ENCODE assay signal across 8 cellular contexts in the genomic region with DNA sequence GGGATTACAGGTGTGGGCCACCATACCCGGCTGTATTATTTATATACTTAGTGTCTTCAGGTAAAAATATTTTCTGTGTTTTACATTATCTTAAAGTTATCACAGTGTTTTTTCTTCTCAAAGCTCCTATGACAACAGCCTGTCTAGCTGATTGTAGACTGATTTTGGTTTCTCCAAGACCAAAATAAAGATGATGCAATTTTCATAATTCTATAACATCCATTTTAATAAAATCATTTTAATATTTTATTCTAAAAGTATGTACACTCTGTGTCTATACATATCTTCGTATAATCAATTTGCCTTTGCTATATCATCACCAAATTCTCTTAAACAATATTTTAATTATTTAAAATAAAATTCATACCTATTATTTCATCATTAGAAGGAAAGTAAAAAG.
"Had no signal": no experiment of that assay in that cellular context is flagged by ENCODE, and none has a peak within 500 bp of the region (broad histone marks: within the 10 kb centered on the region; RNA-seq: fewer than 3 reads in every experiment).

No MANE protein-coding gene starts in this region.

- DNase-seq: GM23248, GOT3, H7, HFFc6, IMR-90, KBM-7 had no signal

- H3K4me3 Mint-ChIP-seq: HFFc6 had no signal

- H3K27ac Mint-ChIP-seq: HFFc6 had no signal

- H3K27ac ChIP-seq: GM23248 had no signal

- ATAC-seq: HCT116 had no signal

- FAIRE-seq: HTR-8/SVneo had no signal
